8 cellular contexts compared by ENCODE assay signal in genomic region chr22:37162221-37163095, GRCh38. TPM values are rescaled to one million over a fixed set of nuclear protein-coding genes. Genes with fewer than 3 reads are reported as not detected.
DNase-seq lines count a peak whose midpoint lies in the region; ATAC-seq and TF ChIP-seq lines count a peak whose summit lies in the region.

No MANE protein-coding gene starts in this region.

- H3K4me3 ChIP-seq in lower lobe of right lung (no peak overlapping the region), testis (peak overlapping the region in 1 of 2 donors; percentile 4)

- H3K27ac Mint-ChIP-seq in activated CD4-positive, alpha-beta T cell treated with anti-CD3 and anti-CD28 coated beads, Interleukin-2, amount 10 ng/mL, durations not matched to agents 24 days and 14 days, result peak overlapping the region; percentile 94
- H3K27ac Mint-ChIP-seq in endothelial cell (ENCODE audit: unreplicated experiment), result no peak overlapping the region

- no peaks in the 10 kb centered on the region for H3K9me3 ChIP-seq in lower lobe of right lung
- H3K9me3 ChIP-seq in testis, result no peaks in the 10 kb centered on the region

- H3K27ac ChIP-seq in lower lobe of right lung (peak overlapping the region; percentile 11), testis (no peak overlapping the region)

- no peaks in the 10 kb centered on the region for H3K9me3 Mint-ChIP-seq in activated CD4-positive, alpha-beta T cell treated with anti-CD3 and anti-CD28 coated beads, Interleukin-2, amount 10 ng/mL, durations not matched to agents 24 days and 14 days
- no peaks in the 10 kb centered on the region for H3K9me3 Mint-ChIP-seq in endothelial cell (ENCODE audit: unreplicated experiment)

- ATAC-seq in GM18520 (IDR thresholded peaks at IDR 0.05; ENCODE audit: unreplicated experiment) (peak; percentile 38), HG02943 (IDR thresholded peaks at IDR 0.05; ENCODE audit: low read depth, unreplicated experiment) (peak; percentile 57), lower lobe of right lung (peak; percentile 20 to 39), SK-N-SH treated with all-trans-retinoic acid at 6 μM for 48 hours (no peak)

- peak; percentile 93 for DNase-seq in activated CD4-positive, alpha-beta T cell treated with anti-CD3 and anti-CD28 coated beads, Interleukin-2, amount 10 ng/mL, durations not matched to agents 24 days and 14 days
- no peak for DNase-seq in lower lobe of right lung
- DNase-seq in NCI-H510A (lab: John Stamatoyannopoulos, UW), result no peak
- no peak for DNase-seq in testis
- DNase-seq in endothelial cell (ENCODE audit: low spot score), result no peak

- H3K36me3 Mint-ChIP-seq in activated CD4-positive, alpha-beta T cell treated with anti-CD3 and anti-CD28 coated beads, Interleukin-2, amount 10 ng/mL, durations not matched to agents 24 days and 14 days (ENCODE audit: low read depth), result no peaks in the 10 kb centered on the region
- H3K36me3 Mint-ChIP-seq in endothelial cell (ENCODE audit: low read depth, unreplicated experiment), result no peaks in the 10 kb centered on the region

- peaks cover 79% of the 10 kb centered on the region for H3K4me1 Mint-ChIP-seq in activated CD4-positive, alpha-beta T cell treated with anti-CD3 and anti-CD28 coated beads, Interleukin-2, amount 10 ng/mL, durations not matched to agents 24 days and 14 days
- H3K4me1 Mint-ChIP-seq in endothelial cell (ENCODE audit: unreplicated experiment), result no peaks in the 10 kb centered on the region

- H3K36me3 ChIP-seq in lower lobe of right lung (no peaks in the 10 kb centered on the region), testis (ENCODE audit: low read depth, missing control alignments) (no peaks in the 10 kb centered on the region)

- intact Hi-C loops in activated CD4-positive, alpha-beta T cell treated with anti-CD3 and anti-CD28 coated beads, Interleukin-2, amount 10 ng/mL, durations not matched to agents 24 days and 14 days (cut with micrococcal nuclease), result loop anchor here (1.0 kb wide), 7 partner anchors 12 to 83 kb away; no protein-coding TSS in a partner anchor
- intact Hi-C loops in lower lobe of right lung (cut with DNase I), result no loop called here
- intact Hi-C loops in testis (cut with DNase I; ENCODE audit: low total_unique reads), result loop anchor here (5.0 kb wide), 1 partner anchor 40 kb away; no protein-coding TSS in a partner anchor

- TF ChIP-seq CTCF in lower lobe of right lung (IDR thresholded peaks at IDR 0.05) (no peak), testis (IDR thresholded peaks at IDR 0.05) (no peak), endothelial cell (IDR thresholded peaks at IDR 0.05; ENCODE audit: unreplicated experiment) (no peak)

- H3K27me3 Mint-ChIP-seq in activated CD4-positive, alpha-beta T cell treated with anti-CD3 and anti-CD28 coated beads, Interleukin-2, amount 10 ng/mL, durations not matched to agents 24 days and 14 days, result no peaks in the 10 kb centered on the region
- peaks cover 2% of the 10 kb centered on the region for H3K27me3 Mint-ChIP-seq in endothelial cell (ENCODE audit: unreplicated experiment)

- TF ChIP-seq POLR2A in testis (IDR thresholded peaks at IDR 0.05), result no peak

- H3K4me1 ChIP-seq in lower lobe of right lung, result peaks cover 10% of the 10 kb centered on the region
- H3K4me1 ChIP-seq in testis, result peaks cover 6% of the 10 kb centered on the region

- 44 to 49% methylated on average over 11 of the region's 11 CpGs for WGBS in testis, 2 donors

- peak overlapping the region; percentile 70 for H3K4me3 Mint-ChIP-seq in activated CD4-positive, alpha-beta T cell treated with anti-CD3 and anti-CD28 coated beads, Interleukin-2, amount 10 ng/mL, durations not matched to agents 24 days and 14 days
- H3K4me3 Mint-ChIP-seq in endothelial cell (ENCODE audit: unreplicated experiment), result no peak overlapping the region

- H3K27me3 ChIP-seq in lower lobe of right lung (ENCODE audit: low read depth) (no peaks in the 10 kb centered on the region), testis (no peaks in the 10 kb centered on the region)

TF ChIP-seq in SK-N-SH treated with all-trans-retinoic acid at 6 μM for 48 hours, 23 proteins besides CTCF, POLR2A, EP300 and RAD21 (continues in another document):
- TF ChIP-seq TOX (CRISPR knock-in tag; IDR thresholded peaks at IDR 0.05; ENCODE audit: borderline replicate concordance) (no peak), ZNF70 (CRISPR knock-in tag; IDR thresholded peaks at IDR 0.05) (no peak), CSRNP3 (CRISPR knock-in tag; IDR thresholded peaks at IDR 0.05) (no peak), ESRRG (CRISPR knock-in tag; IDR thresholded peaks at IDR 0.05) (no peak), PPARA (CRISPR knock-in tag; IDR thresholded peaks at IDR 0.05; ENCODE audit: borderline replicate concordance) (no peak), BACH2 (CRISPR knock-in tag; IDR thresholded peaks at IDR 0.05; ENCODE audit: borderline replicate concordance) (no peak), ISL1 (CRISPR knock-in tag; IDR thresholded peaks at IDR 0.05) (no peak), CSDC2 (CRISPR knock-in tag; IDR thresholded peaks at IDR 0.05) (no peak), RARB (CRISPR knock-in tag; IDR thresholded peaks at IDR 0.05) (no peak), ZFP30 (CRISPR knock-in tag; IDR thresholded peaks at IDR 0.05) (no peak)
- TF ChIP-seq, protein P1, sequence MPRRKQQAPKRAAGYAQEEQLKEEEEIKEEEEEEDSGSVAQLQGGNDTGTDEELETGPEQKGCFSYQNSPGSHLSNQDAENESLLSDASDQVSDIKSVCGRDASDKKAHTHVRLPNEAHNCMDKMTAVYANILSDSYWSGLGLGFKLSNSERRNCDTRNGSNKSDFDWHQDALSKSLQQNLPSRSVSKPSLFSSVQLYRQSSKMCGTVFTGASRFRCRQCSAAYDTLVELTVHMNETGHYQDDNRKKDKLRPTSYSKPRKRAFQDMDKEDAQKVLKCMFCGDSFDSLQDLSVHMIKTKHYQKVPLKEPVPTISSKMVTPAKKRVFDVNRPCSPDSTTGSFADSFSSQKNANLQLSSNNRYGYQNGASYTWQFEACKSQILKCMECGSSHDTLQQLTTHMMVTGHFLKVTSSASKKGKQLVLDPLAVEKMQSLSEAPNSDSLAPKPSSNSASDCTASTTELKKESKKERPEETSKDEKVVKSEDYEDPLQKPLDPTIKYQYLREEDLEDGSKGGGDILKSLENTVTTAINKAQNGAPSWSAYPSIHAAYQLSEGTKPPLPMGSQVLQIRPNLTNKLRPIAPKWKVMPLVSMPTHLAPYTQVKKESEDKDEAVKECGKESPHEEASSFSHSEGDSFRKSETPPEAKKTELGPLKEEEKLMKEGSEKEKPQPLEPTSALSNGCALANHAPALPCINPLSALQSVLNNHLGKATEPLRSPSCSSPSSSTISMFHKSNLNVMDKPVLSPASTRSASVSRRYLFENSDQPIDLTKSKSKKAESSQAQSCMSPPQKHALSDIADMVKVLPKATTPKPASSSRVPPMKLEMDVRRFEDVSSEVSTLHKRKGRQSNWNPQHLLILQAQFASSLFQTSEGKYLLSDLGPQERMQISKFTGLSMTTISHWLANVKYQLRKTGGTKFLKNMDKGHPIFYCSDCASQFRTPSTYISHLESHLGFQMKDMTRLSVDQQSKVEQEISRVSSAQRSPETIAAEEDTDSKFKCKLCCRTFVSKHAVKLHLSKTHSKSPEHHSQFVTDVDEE (CRISPR knock-in tag; IDR thresholded peaks at IDR 0.05), result no peak

RNA-seq across cellular contexts. Expression of gene IL2RB, which starts 12.7 kb away (rescaled TPM):
- 288 and 296 TPM in 2 replicates for total RNA-seq in activated CD4-positive, alpha-beta T cell treated with anti-CD3 and anti-CD28 coated beads, Interleukin-2, amount 10 ng/mL, durations not matched to agents 24 days and 14 days
- total RNA-seq in lower lobe of right lung (10.2 TPM), testis (1 to 10 TPM in 1 of 2 donors, under 1 TPM in 1; 0.74 to 1.5 TPM), endothelial cell (ENCODE audit: unreplicated experiment) (0.51 TPM)
- polyA plus RNA-seq in testis (ENCODE audit: insufficient read depth, low read depth, low replicate concordance), result 2.9 TPM

RNA-seq across cellular contexts. Expression of gene C1QTNF6, which starts 25.6 kb away (rescaled TPM):
- 6.0 and 6.9 TPM in 2 replicates for total RNA-seq in activated CD4-positive, alpha-beta T cell treated with anti-CD3 and anti-CD28 coated beads, Interleukin-2, amount 10 ng/mL, durations not matched to agents 24 days and 14 days
- total RNA-seq in lower lobe of right lung, result 5.3 TPM
- total RNA-seq in testis, result 10 to 100 TPM; 12.6 to 14.8 TPM
- 15.0 TPM for polyA plus RNA-seq in testis (ENCODE audit: insufficient read depth, low read depth, low replicate concordance)
- 32.7 TPM for total RNA-seq in endothelial cell (ENCODE audit: unreplicated experiment)

RNA-seq across cellular contexts. Expression of gene SSTR3, which starts 49.8 kb away (rescaled TPM):
- 3.5 and 4.0 TPM in 2 replicates for total RNA-seq in activated CD4-positive, alpha-beta T cell treated with anti-CD3 and anti-CD28 coated beads, Interleukin-2, amount 10 ng/mL, durations not matched to agents 24 days and 14 days
- not detected for total RNA-seq in lower lobe of right lung
- 10 to 100 TPM; 40.1 to 54.4 TPM for total RNA-seq in testis
- 26.8 TPM for polyA plus RNA-seq in testis (ENCODE audit: insufficient read depth, low read depth, low replicate concordance)
- 0.13 TPM for total RNA-seq in endothelial cell (ENCODE audit: unreplicated experiment)

RNA-seq across cellular contexts. Expression of gene TMPRSS6, which starts 52.9 kb away (rescaled TPM):
- total RNA-seq in activated CD4-positive, alpha-beta T cell treated with anti-CD3 and anti-CD28 coated beads, Interleukin-2, amount 10 ng/mL, durations not matched to agents 24 days and 14 days, result 6.8 and 7.1 TPM in 2 replicates
- total RNA-seq in lower lobe of right lung, result 0.53 TPM
- total RNA-seq in testis, result 1 to 10 TPM; 1.5 to 3.4 TPM
- 4.0 TPM for polyA plus RNA-seq in testis (ENCODE audit: insufficient read depth, low read depth, low replicate concordance)
- total RNA-seq in endothelial cell (ENCODE audit: unreplicated experiment), result not detected

Comparison
In these comparisons a context has a peak if more than half of its experiments do, and no peak if none do; other contexts are left out.
1. RNA of gene IL2RB, which starts 12.7 kb away (total RNA-seq): 288 to 296 TPM in activated CD4-positive, alpha-beta T cell treated with anti-CD3 and anti-CD28 coated beads, Interleukin-2, amount 10 ng/mL, durations not matched to agents 24 days and 14 days; 10.2 TPM in lower lobe of right lung (single experiment), 0.74 to 1.5 TPM in testis and 0.51 TPM in endothelial cell (single experiment); every median in the first group is over 10 times any median in the second.